In genomic region chr12:107844312-107844921, GRCh38 we compare ENCODE assay signal across 11 cellular contexts.
DNase-seq lines count a peak whose midpoint lies in the region; TF ChIP-seq lines count a peak whose summit lies in the region.
"Had no signal": no experiment of that assay in that cellular context is flagged by ENCODE, and none has a peak within 500 bp of the region (broad histone marks: within the 10 kb centered on the region; RNA-seq: fewer than 3 reads in every experiment).

No MANE protein-coding gene starts in this region.

- peak overlapping the region; percentile 28 for H3K4me3 ChIP-seq in astrocyte of the cerebellum (ENCODE audit: low read depth, low read length)
- peak overlapping the region; percentile 48 for H3K4me3 ChIP-seq in iPS-11a (ENCODE audit: low read depth, low read length)

- peak; percentile 22 for DNase-seq in G401 (ENCODE audit: low spot score)
- no peak for DNase-seq in astrocyte of the cerebellum (ENCODE audit: low read depth)
- peak; percentile 82 for DNase-seq in retina
- no peak for DNase-seq in NCI-H82 treated with DMSO at 0.1 percent for 48 hours (lab: John Stamatoyannopoulos, UW; ENCODE audit: unreplicated experiment)
- no peak for DNase-seq in Kasumi-1 (lab: John Stamatoyannopoulos, UW)
- DNase-seq in germinal center (ENCODE audit: low spot score), result no peak
- no peak for DNase-seq in stimulated activated CD4-positive, alpha-beta T cell treated with anti-CD3 and anti-CD28 coated beads, Interleukin-2, amount 100 ng/mL, for 24 hours
- DNase-seq: DND-41, NCI-H1930, right lobe of liver had no signal

- no peak for TF ChIP-seq CTCF in astrocyte of the cerebellum (IDR thresholded peaks at IDR 0.05; ENCODE audit: low read depth, low read length, missing control alignments)

- in situ Hi-C loops in G401 (cut with HindIII; ENCODE audit: low sequenced_read_pairs), result no loop called here
- in situ Hi-C loops in astrocyte of the cerebellum (cut with HindIII; ENCODE audit: low sequenced_read_pairs), result no loop called here

Comparison
In these comparisons a context has a peak if more than half of its experiments do, and no peak if none do; other contexts are left out.
1. DNase-seq: peak in G401 (single experiment) and retina (single experiment); none in astrocyte of the cerebellum (single experiment), NCI-H82 treated with DMSO at 0.1 percent for 48 hours (single experiment), Kasumi-1 (0 of 2), germinal center (single experiment) and stimulated activated CD4-positive, alpha-beta T cell treated with anti-CD3 and anti-CD28 coated beads, Interleukin-2, amount 100 ng/mL, for 24 hours (0 of 2).